Comparison of ENCODE assay signal across 8 cellular contexts in genomic region chr17:62653831-62654829, GRCh38. TPM values are rescaled to one million over a fixed set of nuclear protein-coding genes. Genes with fewer than 3 reads are reported as not detected.
DNase-seq lines count a peak whose midpoint lies in the region; ATAC-seq and TF ChIP-seq lines count a peak whose summit lies in the region.

No MANE protein-coding gene starts in this region.

- H3K4me3 ChIP-seq in right lobe of liver (no peak overlapping the region), vagina (peak overlapping the region; percentile 25 to 55)

- DNase-seq in stimulated activated CD4-positive, alpha-beta T cell treated with anti-CD3 and anti-CD28 coated beads, Interleukin-15, amount 100 ng/mL, for 24 hours = peak; percentile 20
- no peak for DNase-seq in stimulated activated CD4-positive, alpha-beta T cell treated with anti-CD3 and anti-CD28 coated beads, Interleukin-1b, Interleukin-23, amount 100 ng/mL, for 48 hours
- DNase-seq in right lobe of liver (peak in 2 of 3 donors; percentile 64 to 72), vagina (ENCODE audit: extremely low spot score in 2 of 2) (peak in 1 of 2 donors; percentile 87), COR-L47 (lab: John Stamatoyannopoulos, UW) (no peak)

- H3K36me3 ChIP-seq in right lobe of liver (no peaks in the 10 kb centered on the region), vagina (no peaks in the 10 kb centered on the region)

- H3K27me3 ChIP-seq in right lobe of liver (no peaks in the 10 kb centered on the region), vagina (no peaks in the 10 kb centered on the region)

- peak overlapping the region; percentile 19 for H3K27ac ChIP-seq in angular gyrus (ENCODE audit: low read depth, low read length)
- H3K27ac ChIP-seq in right lobe of liver = no peak overlapping the region
- peak overlapping the region; percentile 84 for H3K27ac ChIP-seq in vagina

- TF ChIP-seq CTCF in right lobe of liver (IDR thresholded peaks at IDR 0.05) = no peak
- no peak for TF ChIP-seq CTCF in vagina (IDR thresholded peaks at IDR 0.05)

- intact Hi-C loops in right lobe of liver (cut with DNase I) = no loop called here
- intact Hi-C loops in vagina (cut with DNase I) = no loop called here

- H3K4me1 ChIP-seq in right lobe of liver (peaks cover 0 to 4% (median 0%) of the 10 kb centered on the region in 4 donors), vagina (peaks cover 51% of the 10 kb centered on the region)

- no peak for TF ChIP-seq POLR2A in right lobe of liver (IDR thresholded peaks at IDR 0.05)
- no peak for TF ChIP-seq POLR2A in vagina (IDR thresholded peaks at IDR 0.05)

- no peaks in the 10 kb centered on the region for H3K9me3 ChIP-seq in right lobe of liver
- no peaks in the 10 kb centered on the region for H3K9me3 ChIP-seq in vagina

- ATAC-seq in right lobe of liver (peak; percentile 4 to 37 (median 20)), HG02973 (IDR thresholded peaks at IDR 0.05; ENCODE audit: unreplicated experiment) (no peak), GM19452 (IDR thresholded peaks at IDR 0.05; ENCODE audit: unreplicated experiment) (no peak)

- WGBS in right lobe of liver (ENCODE audit: insufficient coverage, low coverage, low lambda C conversion rate, missing lambda C conversion rate) = 41% methylated on average over 14 of the region's 19 CpGs

RNA-seq across cellular contexts. Expression of gene MRC2, which starts 26.7 kb away (rescaled TPM):
- total RNA-seq in right lobe of liver = 1 to 10 TPM; 1.7 to 7.4 (median 3.8) TPM
- 89.4 TPM for total RNA-seq in vagina

Comparison
In these comparisons a context has a peak if more than half of its experiments do, and no peak if none do; other contexts are left out.
1. DNase-seq: peak in stimulated activated CD4-positive, alpha-beta T cell treated with anti-CD3 and anti-CD28 coated beads, Interleukin-15, amount 100 ng/mL, for 24 hours (single experiment) and right lobe of liver (2 of 3); none in stimulated activated CD4-positive, alpha-beta T cell treated with anti-CD3 and anti-CD28 coated beads, Interleukin-1b, Interleukin-23, amount 100 ng/mL, for 48 hours (single experiment) and COR-L47 (single experiment).
2. H3K27ac ChIP-seq: peak in angular gyrus (single experiment) and vagina (single experiment); none in right lobe of liver (0 of 3).
3. ATAC-seq: peak in right lobe of liver (4 of 4); none in HG02973 (single experiment) and GM19452 (single experiment).
4. H3K4me3 ChIP-seq: peak in vagina (2 of 2); none in right lobe of liver (0 of 3).
5. RNA of gene MRC2, which starts 26.7 kb away (total RNA-seq): 89.4 TPM in vagina (single experiment); 1.7 to 7.4 TPM in right lobe of liver; every median in the first group is over 10 times any median in the second.